8 cellular contexts compared by ENCODE assay signal in genomic region chr4:140330311-140330900, GRCh38. TPM values are rescaled to one million over a fixed set of nuclear protein-coding genes. Genes with fewer than 3 reads are reported as not detected.
DNase-seq lines count a peak whose midpoint lies in the region; ATAC-seq and TF ChIP-seq lines count a peak whose summit lies in the region.

No MANE protein-coding gene starts in this region.

- H2BK20ac ChIP-seq in IMR-90 (ENCODE audit: low read depth, low read length), result no peak overlapping the region

- H2BK5ac ChIP-seq in IMR-90 (ENCODE audit: low read depth, low read length, poor library complexity, severe bottlenecking), result no peak overlapping the region

- TF ChIP-seq RAD21 in IMR-90 (IDR thresholded peaks at IDR 0.05; ENCODE audit: low read length), result peak; percentile 42

- H4K91ac ChIP-seq in IMR-90 (ENCODE audit: insufficient read depth, low read depth, low read length), result no peak overlapping the region

- H3K27ac Mint-ChIP-seq in T-helper 17 cell, result no peak overlapping the region

- H3K36me3 Mint-ChIP-seq in T-helper 17 cell (ENCODE audit: low read depth), result peaks cover 2% of the 10 kb centered on the region

- H4K5ac ChIP-seq in IMR-90 (ENCODE audit: low read depth, low read length), result no peak overlapping the region

- H3K27ac ChIP-seq in IMR-90 (ENCODE audit: insufficient read depth, low read length), result no peak overlapping the region

- H3K18ac ChIP-seq in IMR-90 (ENCODE audit: low read depth, low read length), result no peak overlapping the region

- H3K4me1 ChIP-seq in IMR-90 (ENCODE audit: control insufficient read depth, insufficient read depth, low read length), result peaks cover 5% of the 10 kb centered on the region

- H3K4me3 Mint-ChIP-seq in T-helper 17 cell, result no peak overlapping the region

- in situ Hi-C loops in IMR-90 (cut with MboI; ENCODE audit: low sequenced_read_pairs), result no loop called here

- H3K4ac ChIP-seq in IMR-90 (ENCODE audit: low read depth, low read length), result no peak overlapping the region

- H2AK9ac ChIP-seq in IMR-90 (replicated peaks; ENCODE audit: low read depth, low read length, poor library complexity), result no peak overlapping the region

- H3K23ac ChIP-seq in IMR-90 (ENCODE audit: low read depth, low read length), result no peak overlapping the region

- peak; percentile 61 for TF ChIP-seq CTCF in AG10803 (conservative IDR thresholded peaks at IDR 0.05; ENCODE audit: low read length)
- peak; percentile 51 for TF ChIP-seq CTCF in IMR-90 (conservative IDR thresholded peaks at IDR 0.05; ENCODE audit: low read depth, low read length)

- no TSS peak for BruUV-seq in IMR-90 (replicated peaks; lab: Mats Ljungman, UMichigan)

- no peak overlapping the region for H2BK120ac ChIP-seq in IMR-90 (ENCODE audit: low read depth, low read length)

- no peaks in the 10 kb centered on the region for H3K36me3 ChIP-seq in IMR-90 (ENCODE audit: control insufficient read depth, insufficient read depth, low read length)

- ATAC-seq in IMR-90 (ENCODE audit: low read depth) (peak; percentile 55; the same call in 1 of the 2 replicates), HG02678 (IDR thresholded peaks at IDR 0.05; ENCODE audit: unreplicated experiment) (no peak), T-helper 17 cell (no peak)

- H3K14ac ChIP-seq in IMR-90 (replicated peaks; ENCODE audit: low read depth, low read length), result no peak overlapping the region

- H4K20me1 ChIP-seq in IMR-90 (ENCODE audit: insufficient read depth, low read length), result no peaks in the 10 kb centered on the region

- H3K79me1 ChIP-seq in IMR-90 (ENCODE audit: low read depth in 1 of 2, low read length in 2 of 2), result no peaks in the 10 kb centered on the region

- POLR2A ChIA-PET in IMR-90 (lab: Charles Lee; ENCODE audit: unreplicated experiment), result no interaction called here

- no peak overlapping the region for H3K9ac ChIP-seq in IMR-90 (ENCODE audit: low read depth, low read length)

- no peaks in the 10 kb centered on the region; the same call in 1 of the 2 replicates for H3K9me1 ChIP-seq in IMR-90 (ENCODE audit: insufficient read depth, low read length)

- no peak overlapping the region for H3K56ac ChIP-seq in IMR-90 (ENCODE audit: extremely low read depth, insufficient read depth, low read length)

- peaks cover 28% of the 10 kb centered on the region for H3K27me3 Mint-ChIP-seq in T-helper 17 cell

- H3K4me2 ChIP-seq in IMR-90 (ENCODE audit: low read depth, low read length), result no peak overlapping the region

- intact Hi-C loops in IMR-90 (cut with micrococcal nuclease), result no loop called here

- no peak for TF ChIP-seq POLR2A in IMR-90 (IDR thresholded peaks at IDR 0.05; ENCODE audit: low read depth, low read length)

- peaks cover 10% of the 10 kb centered on the region for H3K4me1 Mint-ChIP-seq in T-helper 17 cell

- CTCF ChIA-PET in IMR-90 (lab: Yijun Ruan, JAX), result interaction anchor here (0.7 to 1.6 kb wide), 8 partner anchors 14 to 727 kb away, joined by 3 to 7 read pairs (median 3); no protein-coding TSS in a partner anchor

- H3K27me3 ChIP-seq in IMR-90 (ENCODE audit: control insufficient read depth, insufficient read depth, low read length), result no peaks in the 10 kb centered on the region

- DNase-seq in AG10803 (ENCODE audit: low read depth), result peak; percentile 49
- peak; percentile 55 for DNase-seq in IMR-90
- DNase-seq in amniotic stem cell (lab: John Stamatoyannopoulos, UW), result peak; percentile 39
- DNase-seq in kidney glomerular epithelial cell (lab: John Stamatoyannopoulos, UW), result peak; percentile 3
- no peak for DNase-seq in DMS79 (lab: John Stamatoyannopoulos, UW)
- no peak for DNase-seq in stimulated activated CD4-positive, alpha-beta T cell treated with anti-CD3 and anti-CD28 coated beads, Interleukin-2, amount 100 ng/mL, for 24 hours
- DNase-seq in T-helper 17 cell, result no peak

- no peak overlapping the region for H2AK5ac ChIP-seq in IMR-90 (ENCODE audit: low read depth, low read length)

- no peak overlapping the region for H2BK15ac ChIP-seq in IMR-90 (ENCODE audit: low read depth, low read length)

- H4K8ac ChIP-seq in IMR-90 (ENCODE audit: low read depth in 2 of 2, low read length in 2 of 2), result no peak overlapping the region

- no peak overlapping the region for H2AFZ ChIP-seq in IMR-90 (replicated peaks; ENCODE audit: low read length, poor library complexity)

- H3K4me3 ChIP-seq in AG10803 (ENCODE audit: low read length) (no peak overlapping the region), IMR-90 (ENCODE audit: insufficient read depth, low read depth, low read length) (no peak overlapping the region)

- dilution Hi-C loops in IMR-90 (cut with HindIII; ENCODE audit: low sequenced_read_pairs, unreplicated experiment), result no loop called here

- no CpG with 5 or more reads among the region's 1 CpG for WGBS in IMR-90 (ENCODE audit: extremely low coverage in 2 of 2, insufficient read length in 1 of 2), 2 experiments

- H3K9me3 ChIP-seq in IMR-90 (ENCODE audit: control insufficient read depth, insufficient read depth, low read length), result no peaks in the 10 kb centered on the region
- no peaks in the 10 kb centered on the region for H3K9me3 ChIP-seq in T-helper 17 cell (ENCODE audit: control insufficient read depth, low read length, poor library complexity, severe bottlenecking)

TF ChIP-seq in IMR-90, 13 proteins besides CTCF, POLR2A, EP300 and RAD21:
- TF ChIP-seq SMC3 (IDR thresholded peaks at IDR 0.05; ENCODE audit: low read depth, low read length), result peak; percentile 38; the same call in 1 of the 2 replicates
- no peak for TF ChIP-seq CEBPB (IDR thresholded peaks at IDR 0.05; ENCODE audit: low read depth, low read length)

RNA-seq across cellular contexts. Expression of gene SCOC, which starts 43.0 kb away (rescaled TPM):
- 12.9 and 51.7 TPM in 2 replicates for total RNA-seq in IMR-90 (2012; rRNA removed)
- 21.2 and 33.2 TPM in 2 replicates for polyA plus RNA-seq in IMR-90 (2012; rRNA removed)
- 2.3 and 2.8 TPM in 2 replicates for polyA plus RNA-seq in IMR-90 (2012; cell fraction: cytosol; rRNA removed)
- 0.51 and 6.3 TPM in 2 replicates for polyA plus RNA-seq in IMR-90 (2012; cell fraction: nucleus; rRNA removed; ENCODE audit: low replicate concordance)
- total RNA-seq in T-helper 17 cell, result 1 to 10 TPM; 8.7 to 9.7 TPM

Comparison
In these comparisons a context has a peak if more than half of its experiments do, and no peak if none do; other contexts are left out.
1. DNase-seq: peak in AG10803 (single experiment), IMR-90 (single experiment), amniotic stem cell (single experiment) and kidney glomerular epithelial cell (single experiment); none in DMS79 (single experiment), stimulated activated CD4-positive, alpha-beta T cell treated with anti-CD3 and anti-CD28 coated beads, Interleukin-2, amount 100 ng/mL, for 24 hours (0 of 2) and T-helper 17 cell (0 of 3).